Comparison of ENCODE assay signal across 8 cellular contexts in genomic region chr17:7561589-7562207, GRCh38. TPM values are rescaled to one million over a fixed set of nuclear protein-coding genes. Genes with fewer than 3 reads are reported as not detected.
DNase-seq lines count a peak whose midpoint lies in the region; ATAC-seq and TF ChIP-seq lines count a peak whose summit lies in the region.

Gene SENP3 (plus strand): TSS chr17:7561919. CDS start chr17:7563077, 1,158 bp downstream.

- TF ChIP-seq CTCF in AG04450 (IDR thresholded peaks at IDR 0.05; ENCODE audit: low read depth, low read length) (no peak), liver (IDR thresholded peaks at IDR 0.05; ENCODE audit: low read depth, low read length, missing input control) (no peak)

- under 1% methylated on average over 82 of the region's 82 CpGs for WGBS in liver

- peaks cover 10 to 55% (median 41%) of the 10 kb centered on the region in 4 donors for H3K4me1 ChIP-seq in liver (ENCODE audit: control insufficient read depth in 4 of 4, insufficient read depth in 4 of 4, low read length in 3 of 4)

- H3K27ac ChIP-seq in AG04450 (ENCODE audit: low read depth, low read length) (peak within 1 kb of the TSS; percentile 83), liver (ENCODE audit: low read depth in 1 of 2, low read length in 2 of 2) (peak within 1 kb of the TSS; percentile 33 to 89)

- no peaks in the 10 kb centered on the region for H3K27me3 ChIP-seq in AG04450 (ENCODE audit: control insufficient read depth, insufficient read depth, low read length)
- no peaks in the 10 kb centered on the region for H3K27me3 ChIP-seq in liver (ENCODE audit: control insufficient read depth in 4 of 4, insufficient read depth in 4 of 4, low read length in 3 of 4)

- CTCF ChIA-PET in AG04450 (lab: Charles Lee), result interaction anchor here (0.6 to 3.1 kb wide), 36 partner anchors 9 to 308 kb away, joined by 3 to 116 read pairs (median 7); partner anchors contain the start of genes CD68, MPDU1, NEURL4 and NLGN2

- H3K36me3 ChIP-seq in liver (ENCODE audit: control insufficient read depth in 4 of 4, insufficient read depth in 3 of 4, low read depth in 1 of 4, low read length in 3 of 4), result peaks cover 4 to 20% (median 7%) of the 10 kb centered on the region in 4 donors

- H3K4me3 ChIP-seq in AG04450 (ENCODE audit: low read depth, low read length) (peak within 1 kb of the TSS; percentile 82), liver (ENCODE audit: low read depth in 1 of 3, low read length in 3 of 3) (peak within 1 kb of the TSS; percentile 50 to 85 (median 73))

- H3K9ac ChIP-seq in liver (ENCODE audit: low read depth in 1 of 2, low read length in 2 of 2), result peak within 1 kb of the TSS in 1 of 2 donors; percentile 67

- DNase-seq in AG04450 (ENCODE audit: low read depth, low spot score) (peak; percentile 61), NCI-H748 (lab: John Stamatoyannopoulos, UW; ENCODE audit: unreplicated experiment) (peak; percentile 96), dermis microvascular lymphatic vessel endothelial cell (ENCODE audit: low read depth in 2 of 2) (peak; percentile 77 to 94)
- peak; percentile 89 for DNase-seq in activated CD4-positive, alpha-beta T cell treated with anti-CD3 and anti-CD28 coated beads, Interleukin-2, amount 50 U/mL, for 48 hours
- peak; percentile 89 to 90 for DNase-seq in stimulated activated CD4-positive, alpha-beta T cell treated with anti-CD3 and anti-CD28 coated beads, Interleukin-2, amount 100 ng/mL, for 48 hours

- ATAC-seq in GM18873 (IDR thresholded peaks at IDR 0.05; ENCODE audit: low FRiP score, unreplicated experiment) (peak; percentile 36), HG03139 (IDR thresholded peaks at IDR 0.05; ENCODE audit: unreplicated experiment) (peak; percentile 66)

- no peak for TF ChIP-seq RAD21 in liver (IDR thresholded peaks at IDR 0.05)

- POLR2A ChIA-PET in AG04450 (lab: Yijun Ruan, JAX), result interaction anchor here (0.6 to 1.8 kb wide), 10 partner anchors 12 to 158 kb away, joined by 3 to 8 read pairs (median 4); partner anchors contain the start of genes CD68, MPDU1 and TMEM256

- no peaks in the 10 kb centered on the region; the same call in 1 of the 2 replicates for H3K9me3 ChIP-seq in AG04450 (ENCODE audit: control insufficient read depth, insufficient read depth, low read length)
- H3K9me3 ChIP-seq in liver (ENCODE audit: control insufficient read depth in 4 of 4, low read length in 3 of 4), result no peaks in the 10 kb centered on the region

TF ChIP-seq in liver, 16 proteins besides CTCF, POLR2A, EP300 and RAD21:
- TF ChIP-seq GABPA (IDR thresholded peaks at IDR 0.05 in 1 of 2, conservative IDR thresholded peaks at IDR 0.05 in 1 of 2), result peak in 1 of 2 donors; percentile 80
- no peak for TF ChIP-seq RXRA (IDR thresholded peaks at IDR 0.05)
- TF ChIP-seq REST (IDR thresholded peaks at IDR 0.05), result no peak
TF ChIP-seq in liver: peak in this region for 1.

RNA-seq across cellular contexts. Expression of gene SENP3, which starts in this region (rescaled TPM):
- polyA plus RNA-seq in AG04450 (2011; rRNA removed) (67.6 and 73.4 TPM in 2 replicates), liver (10 to 100 TPM in 1 of 2 donors, 1 to 10 TPM in 1; 4.9 to 18.2 TPM)
- 58.9 and 63.0 TPM in 2 replicates for polyA minus RNA-seq in AG04450 (2011; rRNA and poly(A)+ RNA removed)
- total RNA-seq in dermis microvascular lymphatic vessel endothelial cell (61.2 and 74.1 TPM in 2 replicates), liver (10 to 100 TPM; 21.3 to 29.2 TPM)

Comparison
In these comparisons a context has a peak if more than half of its experiments do, and no peak if none do; other contexts are left out.
1. Peak in every context shown above with its lines: DNase-seq, ATAC-seq, H3K4me3 ChIP-seq and H3K27ac ChIP-seq.